In genomic region chr12:125249932-125250331, GRCh38 we compare ENCODE assay signal across 30 cellular contexts.
"Had no signal": no experiment of that assay in that cellular context is flagged by ENCODE, and none has a peak within 500 bp of the region (broad histone marks: within the 10 kb centered on the region; RNA-seq: fewer than 3 reads in every experiment).

No MANE protein-coding gene starts in this region.

- H3K9me3 ChIP-seq: body of pancreas, colonic mucosa, esophagus squamous epithelium, heart right ventricle, lower lobe of right lung, right lobe of liver, uterus had no signal

- H3K27me3 ChIP-seq: body of pancreas, right lobe of liver had no signal

- DNase-seq: activated CD4-positive, alpha-beta T cell treated with anti-CD3 and anti-CD28 coated beads for 4 hours; activated CD4-positive, alpha-beta T cell treated with anti-CD3 and anti-CD28 coated beads, Interleukin-2, amount 50 U/mL, for 4 hours; activated CD4-positive, CD25-positive, alpha-beta regulatory T cell; activated effector memory CD4-positive, alpha-beta T cell treated with Interleukin-2 at 50 U/mL for 16 hours; activated naive CD4-positive, alpha-beta T cell treated with Interleukin-2 at 50 U/mL for 16 hours; activated T-cell treated with anti-CD3 and anti-CD28 coated beads for 4 hours; activated T-cell treated with anti-CD3 and anti-CD28 coated beads, Interleukin-2, amount 50 U/mL, for 72 hours; aorta; body of pancreas; colonic mucosa; effector CD8-positive, alpha-beta T cell; esophagus squamous epithelium; foreskin melanocyte; heart right ventricle; kidney glomerular epithelial cell; lower lobe of right lung; mesenchymal stem cell; natural killer cell; right lobe of liver; stimulated activated CD4-positive, alpha-beta T cell treated with anti-CD3 and anti-CD28 coated beads, Interleukin-12 subunit alpha, Interleukin-12 subunit beta, amount 100 ng/mL, for 4 hours; stimulated activated CD4-positive, alpha-beta T cell treated with anti-CD3 and anti-CD28 coated beads, Interleukin-4, amount 100 ng/mL, for 4 hours; stimulated activated CD8-positive, alpha-beta memory T cell treated with anti-CD3 and anti-CD28 coated beads, Interleukin-4, amount 100 ng/mL, for 48 hours; stimulated activated naive CD8-positive, alpha-beta T cell treated with anti-CD3 and anti-CD28 coated beads, Interleukin-15, amount 100 ng/mL, for 72 hours; substantia nigra; T-helper 2 cell; uterus had no signal

- H3K4me1 ChIP-seq: body of pancreas, colonic mucosa, heart right ventricle, lower lobe of right lung, right lobe of liver, uterus had no signal

- H3K4me3 ChIP-seq: body of pancreas, colonic mucosa, esophagus squamous epithelium, heart right ventricle, lower lobe of right lung, right lobe of liver, skin epidermis, uterus had no signal

- H3K36me3 ChIP-seq: colonic mucosa, esophagus squamous epithelium, heart right ventricle, lower lobe of right lung, right lobe of liver, uterus had no signal

- H3K27ac ChIP-seq: body of pancreas, colonic mucosa, epithelial cell of prostate, esophagus squamous epithelium, heart right ventricle, lower lobe of right lung, right lobe of liver, skin epidermis, uterus had no signal

- ATAC-seq: activated T-cell treated with anti-CD3 and anti-CD28 coated beads, Interleukin-2, amount 50 U/mL, for 72 hours; body of pancreas; heart right ventricle; left lobe of liver; lower lobe of right lung; natural killer cell; right lobe of liver; stimulated activated memory B cell treated with anti-CD40 and anti-IgM and Interleukin-4, amounts not matched to agents 10 μg/mL and 1 μg/mL and 100 μg/mL, for 72 hours; stimulated activated naive CD8-positive, alpha-beta T cell treated with anti-CD3 and anti-CD28 coated beads, Interleukin-15, amount 100 ng/mL, for 72 hours had no signal
